ENCODE assay signal across 28 cellular contexts in genomic region chr9:93721417-93721965, GRCh38.
"Had no signal": no experiment of that assay in that cellular context is flagged by ENCODE, and none has a peak within 500 bp of the region (broad histone marks: within the 10 kb centered on the region; RNA-seq: fewer than 3 reads in every experiment).

No MANE protein-coding gene starts in this region.

- H3K9me3 Mint-ChIP-seq: type B pancreatic cell had no signal

- ATAC-seq: naive thymus-derived CD8-positive, alpha-beta T cell; pancreas; psoas muscle; stimulated activated memory B cell treated with anti-CD40 and anti-IgM and Interleukin-4, amounts not matched to agents 10 μg/mL and 1 μg/mL and 100 μg/mL, for 72 hours; stimulated activated naive CD8-positive, alpha-beta T cell treated with anti-CD3 and anti-CD28 coated beads, Interleukin-15, amount 100 ng/mL, for 72 hours had no signal

- H3K4me3 Mint-ChIP-seq: naive thymus-derived CD8-positive, alpha-beta T cell; natural killer cell treated with Interleukin-12 subunit alpha and Interleukin-12 subunit beta and Interleukin-15 and Interleukin-18, amount 100 ng/mL, for 72 hours; nephron progenitor cell; neural crest cell; stimulated activated memory B cell treated with anti-CD40 and anti-IgM and Interleukin-4, amounts not matched to agents 10 μg/mL and 1 μg/mL and 100 μg/mL, for 72 hours; stimulated activated naive CD8-positive, alpha-beta T cell treated with anti-CD3 and anti-CD28 coated beads, Interleukin-15, amount 100 ng/mL, for 72 hours; type B pancreatic cell had no signal

- DNase-seq: naive thymus-derived CD8-positive, alpha-beta T cell; nephron progenitor cell; nucleus accumbens; psoas muscle; right cardiac atrium; right lobe of liver; sigmoid colon; small intestine; stimulated activated CD4-positive, alpha-beta T cell treated with anti-CD3 and anti-CD28 coated beads, Interleukin-1b, Interleukin-23, amount 100 ng/mL, for 48 hours; stimulated activated CD4-positive, alpha-beta T cell treated with anti-CD3 and anti-CD28 coated beads, Interleukin-4, amount 100 ng/mL, for 1 hour; stimulated activated CD4-positive, alpha-beta T cell treated with anti-CD3 and anti-CD28 coated beads, Interleukin-4, amount 100 ng/mL, for 4 hours; stimulated activated CD8-positive, alpha-beta memory T cell treated with anti-CD3 and anti-CD28 coated beads, Interleukin-4, amount 100 ng/mL, for 48 hours; stimulated activated naive CD4-positive, alpha-beta T cell; stimulated activated naive CD8-positive, alpha-beta T cell treated with anti-CD3 and anti-CD28 coated beads, Interleukin-15, amount 100 ng/mL, for 72 hours; stimulated activated naive CD8-positive, alpha-beta T cell treated with anti-CD3 and anti-CD28 coated beads, Interleukin-15, Interleukin-2, amounts not matched to agents 100 U/mL and 50 U/mL, for 24 hours; substantia nigra; testis; tibial artery; transverse colon had no signal

- H3K9me3 ChIP-seq: neutrophil, pancreas, psoas muscle, right lobe of liver, suprapubic skin, testis, transverse colon, vagina had no signal

- H3K36me3 Mint-ChIP-seq: stimulated activated memory B cell treated with anti-CD40 and anti-IgM and Interleukin-4, amounts not matched to agents 10 μg/mL and 1 μg/mL and 100 μg/mL, for 72 hours; type B pancreatic cell had no signal

- H3K4me1 Mint-ChIP-seq: nephron progenitor cell; neural crest cell; stimulated activated memory B cell treated with anti-CD40 and anti-IgM and Interleukin-4, amounts not matched to agents 10 μg/mL and 1 μg/mL and 100 μg/mL, for 72 hours had no signal

- H3K27ac ChIP-seq: neutrophil, pancreas, psoas muscle, right lobe of liver, sigmoid colon, suprapubic skin, testis, tibial artery, transverse colon, vagina had no signal

- H3K4me3 ChIP-seq: pancreas, psoas muscle, right lobe of liver, sigmoid colon, suprapubic skin, testis, tibial artery, transverse colon, vagina had no signal

- H3K36me3 ChIP-seq: neutrophil, pancreas, right lobe of liver, sigmoid colon, suprapubic skin, tibial artery, transverse colon, vagina had no signal

- H3K27ac Mint-ChIP-seq: naive thymus-derived CD8-positive, alpha-beta T cell; natural killer cell treated with Interleukin-12 subunit alpha and Interleukin-12 subunit beta and Interleukin-15 and Interleukin-18, amount 100 ng/mL, for 72 hours; nephron progenitor cell; progenitor cell of endocrine pancreas; stimulated activated memory B cell treated with anti-CD40 and anti-IgM and Interleukin-4, amounts not matched to agents 10 μg/mL and 1 μg/mL and 100 μg/mL, for 72 hours; stimulated activated naive CD8-positive, alpha-beta T cell treated with anti-CD3 and anti-CD28 coated beads, Interleukin-15, amount 100 ng/mL, for 72 hours; type B pancreatic cell had no signal

- H3K27me3 ChIP-seq: neutrophil, pancreas, right lobe of liver, sigmoid colon, testis, transverse colon, vagina had no signal

- H3K4me1 ChIP-seq: pancreas, psoas muscle, right lobe of liver, testis, tibial artery, transverse colon, vagina had no signal
